ENCODE assay signal across 8 cellular contexts in the genomic region with DNA sequence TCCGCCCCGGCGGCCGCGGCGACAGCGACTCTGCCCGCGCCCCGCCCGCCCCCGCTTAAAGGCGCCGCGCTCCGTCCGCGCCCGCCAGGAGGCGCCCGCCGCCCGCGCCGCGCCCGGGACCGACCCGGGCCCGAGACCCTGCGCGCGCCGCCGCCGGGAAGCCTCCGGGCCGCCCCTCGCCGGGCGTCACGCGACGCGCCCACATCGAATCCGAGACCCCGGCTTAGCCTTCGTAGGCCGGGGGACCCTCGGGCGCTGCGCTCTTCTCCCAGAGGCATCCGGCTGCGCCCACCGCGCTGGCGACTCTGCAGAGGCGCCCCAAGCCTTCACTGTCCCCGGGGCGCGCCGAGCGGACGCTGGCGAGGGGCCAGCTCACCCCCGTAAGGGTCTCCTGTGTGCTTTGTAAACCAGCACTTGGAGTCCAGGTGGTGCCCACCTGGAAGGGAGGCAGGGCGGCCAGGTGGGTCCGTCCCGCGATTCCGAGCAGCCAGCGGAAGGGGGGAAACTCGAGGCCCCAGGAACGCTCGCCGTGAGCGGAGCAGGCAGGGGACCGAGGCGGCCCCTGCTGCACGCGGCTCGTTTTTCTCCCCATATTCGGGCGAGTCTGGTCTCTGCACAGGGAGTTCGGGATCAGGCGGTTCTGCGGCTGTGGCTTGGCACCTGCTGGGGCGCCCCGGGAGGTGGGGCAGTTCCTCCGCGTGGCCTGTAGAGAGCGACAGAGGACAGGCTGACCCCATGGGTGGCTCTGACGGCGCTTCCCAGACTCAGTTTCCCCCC. TPM values are rescaled to one million over a fixed set of nuclear protein-coding genes. Genes with fewer than 3 reads are reported as not detected.
DNase-seq lines count a peak whose midpoint lies in the region; ATAC-seq and TF ChIP-seq lines count a peak whose summit lies in the region.

No MANE protein-coding gene starts in this region.

- H3K4me3 Mint-ChIP-seq in stimulated activated naive B cell treated with anti-CD40 and anti-IgM and Interleukin-4, amounts not matched to agents 10 μg/mL and 1 μg/mL and 100 μg/mL, for 72 hours = peak overlapping the region; percentile 71 to 77

- TF ChIP-seq CTCF in epithelial cell of proximal tubule (conservative IDR thresholded peaks at IDR 0.05; ENCODE audit: low read depth, low read length) = peak; percentile 53

- peaks cover 0 to 3% of the 10 kb centered on the region in 2 donors for H3K36me3 Mint-ChIP-seq in stimulated activated naive B cell treated with anti-CD40 and anti-IgM and Interleukin-4, amounts not matched to agents 10 μg/mL and 1 μg/mL and 100 μg/mL, for 72 hours

- no peaks in the 10 kb centered on the region for H3K36me3 ChIP-seq in mucosa of rectum (ENCODE audit: control insufficient read depth in 2 of 2, insufficient read depth in 2 of 2, low read length in 2 of 2)

- DNase-seq in ELF-1 (ENCODE audit: low read depth, low spot score) (peak; percentile 31), NCI-H748 treated with DMSO at 0.1 percent for 48 hours (lab: John Stamatoyannopoulos, UW) (peak; percentile 29), epithelial cell of proximal tubule (ENCODE audit: low read depth) (no peak)
- DNase-seq in activated CD8-positive, alpha-beta memory T cell treated with anti-CD3 and anti-CD28 coated beads, Interleukin-2, amount 50 U/mL, for 48 hours = peak; percentile 84
- DNase-seq in stimulated activated naive B cell treated with anti-CD40 and anti-IgM and Interleukin-4, amounts not matched to agents 10 μg/mL and 1 μg/mL and 100 μg/mL, for 72 hours = no peak

- peak overlapping the region; percentile 75 for H3K4me3 ChIP-seq in epithelial cell of proximal tubule (ENCODE audit: low read depth, low read length)
- peak overlapping the region; percentile 57 to 69 for H3K4me3 ChIP-seq in mucosa of rectum (ENCODE audit: low read length in 2 of 2)

- peaks cover 39 to 49% of the 10 kb centered on the region in 2 donors for H3K4me1 Mint-ChIP-seq in stimulated activated naive B cell treated with anti-CD40 and anti-IgM and Interleukin-4, amounts not matched to agents 10 μg/mL and 1 μg/mL and 100 μg/mL, for 72 hours

- H3K27me3 ChIP-seq in mucosa of rectum (ENCODE audit: control insufficient read depth in 2 of 2, insufficient read depth in 2 of 2, low read length in 2 of 2) = no peaks in the 10 kb centered on the region

- peak overlapping the region in 1 of 2 donors; percentile 21 for H3K27ac ChIP-seq in mucosa of rectum (ENCODE audit: low read depth in 2 of 2, low read length in 2 of 2)

- H3K27ac Mint-ChIP-seq in stimulated activated naive B cell treated with anti-CD40 and anti-IgM and Interleukin-4, amounts not matched to agents 10 μg/mL and 1 μg/mL and 100 μg/mL, for 72 hours = peak overlapping the region; percentile 71

- peak; percentile 61 for ATAC-seq in HG02798 (IDR thresholded peaks at IDR 0.05; ENCODE audit: poor library complexity, unreplicated experiment)
- peak; percentile 30 to 33 for ATAC-seq in stimulated activated naive B cell treated with anti-CD40 and anti-IgM and Interleukin-4, amounts not matched to agents 10 μg/mL and 1 μg/mL and 100 μg/mL, for 72 hours (replicated peaks)
- ATAC-seq in HG03095 (IDR thresholded peaks at IDR 0.05; ENCODE audit: unreplicated experiment) = no peak

- no peaks in the 10 kb centered on the region for H3K27me3 Mint-ChIP-seq in stimulated activated naive B cell treated with anti-CD40 and anti-IgM and Interleukin-4, amounts not matched to agents 10 μg/mL and 1 μg/mL and 100 μg/mL, for 72 hours

- no peaks in the 10 kb centered on the region for H3K9me3 ChIP-seq in mucosa of rectum (ENCODE audit: control insufficient read depth in 2 of 2, low read length in 2 of 2)

- no peaks in the 10 kb centered on the region for H3K9me3 Mint-ChIP-seq in stimulated activated naive B cell treated with anti-CD40 and anti-IgM and Interleukin-4, amounts not matched to agents 10 μg/mL and 1 μg/mL and 100 μg/mL, for 72 hours

- peak overlapping the region; percentile 60 to 83 for H3K9ac ChIP-seq in mucosa of rectum (ENCODE audit: low read depth in 1 of 2, low read length in 2 of 2)

- H3K4me1 ChIP-seq in mucosa of rectum (ENCODE audit: control insufficient read depth in 2 of 2, insufficient read depth in 2 of 2, low read length in 2 of 2) = peaks cover 42 to 45% of the 10 kb centered on the region in 2 donors

RNA-seq across cellular contexts. Expression of a gene that starts 0.4 kb away (rescaled TPM):
- 3.0 and 7.6 TPM in 2 replicates for total RNA-seq in epithelial cell of proximal tubule

RNA-seq across cellular contexts. Expression of a gene that starts 3.4 kb away (rescaled TPM):
- total RNA-seq in epithelial cell of proximal tubule = not detected in 2 replicates

RNA-seq across cellular contexts. Expression of a gene that starts 17.5 kb away (rescaled TPM):
- total RNA-seq in epithelial cell of proximal tubule = 19.7 and 47.7 TPM in 2 replicates

RNA-seq across cellular contexts. Expression of a gene that starts 25.4 kb away (rescaled TPM):
- total RNA-seq in epithelial cell of proximal tubule = 0.87 TPM in 1 of 2 replicates, not detected in the other

RNA-seq across cellular contexts. Expression of a gene that starts 32.1 kb away (rescaled TPM):
- total RNA-seq in epithelial cell of proximal tubule = 2.2 and 2.4 TPM in 2 replicates

Comparison
In these comparisons a context has a peak if more than half of its experiments do, and no peak if none do; other contexts are left out.
1. DNase-seq: peak in ELF-1 (single experiment), NCI-H748 treated with DMSO at 0.1 percent for 48 hours (single experiment) and activated CD8-positive, alpha-beta memory T cell treated with anti-CD3 and anti-CD28 coated beads, Interleukin-2, amount 50 U/mL, for 48 hours (single experiment); none in epithelial cell of proximal tubule (single experiment) and stimulated activated naive B cell treated with anti-CD40 and anti-IgM and Interleukin-4, amounts not matched to agents 10 μg/mL and 1 μg/mL and 100 μg/mL, for 72 hours (single experiment).